22 cellular contexts compared by ENCODE assay signal in the genomic region with DNA sequence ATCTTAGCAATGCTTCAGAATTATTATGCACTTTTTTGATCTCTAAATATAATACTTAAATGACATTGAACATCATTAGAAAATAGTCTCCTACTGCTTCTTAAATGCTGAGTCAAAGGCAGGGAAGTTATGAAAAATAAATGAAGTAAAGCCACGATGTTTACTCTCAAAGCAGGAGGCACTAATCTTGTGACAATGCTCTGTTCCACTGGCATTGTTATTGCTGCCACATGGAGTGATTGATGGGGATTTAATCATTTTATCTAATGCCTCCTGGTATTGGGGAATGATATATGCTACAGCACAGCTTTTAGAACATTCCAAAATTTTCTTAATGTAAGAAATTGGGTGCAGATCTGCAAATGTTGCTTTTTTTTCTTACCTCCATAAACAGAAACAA.
DNase-seq lines count a peak whose midpoint lies in the region.
"Had no signal": no experiment of that assay in that cellular context is flagged by ENCODE, and none has a peak within 500 bp of the region (broad histone marks: within the 10 kb centered on the region; RNA-seq: fewer than 3 reads in every experiment).

No MANE protein-coding gene starts in this region.

- H2BK120ac ChIP-seq in mesendoderm (ENCODE audit: low read depth, low read length), result no peak overlapping the region

- H3K27me3 ChIP-seq in ACC112 (ENCODE audit: insufficient read depth, low read length), result no peaks in the 10 kb centered on the region
- no peaks in the 10 kb centered on the region for H3K27me3 ChIP-seq in mesendoderm (ENCODE audit: insufficient read depth, low read length, poor library complexity)
- H3K27me3 ChIP-seq: BE2C, SJCRH30 had no signal

- no peaks in the 10 kb centered on the region for H3K36me3 ChIP-seq in ACC112 (ENCODE audit: insufficient read depth, low read length)
- H3K36me3 ChIP-seq in mesendoderm (ENCODE audit: control insufficient read depth, insufficient read depth, low read length), result no peaks in the 10 kb centered on the region
- H3K36me3 ChIP-seq: BE2C, SJCRH30 had no signal

- WGBS in mesendoderm (ENCODE audit: extremely low coverage, insufficient coverage, low lambda C conversion rate), result no CpG with 5 or more reads among the region's 1 CpG

- no peak overlapping the region for H2BK5ac ChIP-seq in mesendoderm (ENCODE audit: low read length)

- no peak overlapping the region for H3K27ac ChIP-seq in ACC112 (ENCODE audit: low read depth, low read length)
- H3K27ac ChIP-seq in mesendoderm (ENCODE audit: low read depth, low read length), result no peak overlapping the region
- H3K27ac ChIP-seq: PC-9, SJCRH30 had no signal

- H3K4me1 ChIP-seq in ACC112 (ENCODE audit: control insufficient read depth, insufficient read depth, low read length, unreplicated experiment), result no peaks in the 10 kb centered on the region
- H3K4me1 ChIP-seq in mesendoderm (ENCODE audit: control insufficient read depth, low read depth, low read length), result no peaks in the 10 kb centered on the region
- H3K4me1 ChIP-seq: SJCRH30 had no signal

- no peak overlapping the region for H3K23ac ChIP-seq in mesendoderm (ENCODE audit: low read length)

- H3K56ac ChIP-seq in mesendoderm (ENCODE audit: low read length), result no peak overlapping the region

- H3K4me3 ChIP-seq in ACC112 (ENCODE audit: low read depth, low read length) (no peak overlapping the region), mesendoderm (ENCODE audit: low read length) (no peak overlapping the region)
- H3K4me3 ChIP-seq: K562, PC-9, SJCRH30 had no signal

- no peak overlapping the region for H3K18ac ChIP-seq in mesendoderm (ENCODE audit: low read length)

- no peak overlapping the region for H4K8ac ChIP-seq in mesendoderm (ENCODE audit: low read depth, low read length)

- H3K79me1 ChIP-seq in mesendoderm (ENCODE audit: low read length), result no peaks in the 10 kb centered on the region

- no peak overlapping the region for H3K4ac ChIP-seq in mesendoderm (ENCODE audit: low read depth, low read length)

- H2AFZ ChIP-seq in ACC112 (ENCODE audit: low read length, unreplicated experiment), result peak overlapping the region; percentile 28
- H2AFZ ChIP-seq: PC-9 had no signal

- no peak overlapping the region for H3K4me2 ChIP-seq in mesendoderm (ENCODE audit: low read length)
- H3K4me2 ChIP-seq: PC-9 had no signal

- H2BK15ac ChIP-seq in mesendoderm (replicated peaks; ENCODE audit: low read depth), result no peak overlapping the region

- H2AK5ac ChIP-seq in mesendoderm (ENCODE audit: low read length), result no peak overlapping the region

- no peaks in the 10 kb centered on the region for H3K79me2 ChIP-seq in ACC112 (ENCODE audit: control insufficient read depth, insufficient read depth, low read length, unreplicated experiment)
- H3K79me2 ChIP-seq in mesendoderm (ENCODE audit: control insufficient read depth, insufficient read depth, low read length), result no peaks in the 10 kb centered on the region

- DNase-seq in A172 (ENCODE audit: low spot score) (peak; percentile 13), NCI-H1417 treated with DMSO at 0.1 percent for 48 hours (lab: John Stamatoyannopoulos, UW) (peak; percentile 23), mesendoderm (peak; percentile 44), DMS53 treated with DMSO at 0.1 percent for 48 hours (lab: John Stamatoyannopoulos, UW; ENCODE audit: unreplicated experiment) (no peak), glomerular visceral epithelial cell (ENCODE audit: extremely low spot score) (no peak), OCI-M2 (lab: John Stamatoyannopoulos, UW; ENCODE audit: unreplicated experiment) (no peak)
- DNase-seq: ACHN; BE2C; Calu3; CD8-positive, alpha-beta memory T cell; DMS153; Kasumi-1; NCI-H1105; NCI-H1694 treated with DMSO at 0.1 percent for 48 hours; NCI-H2171 treated with DMSO at 0.1 percent for 48 hours; NCI-H526 treated with DMSO at 0.1 percent for 48 hours; NK-92 treated with Interleukin-12 subunit alpha and Interleukin-12 subunit beta, amount 100 ng/mL, for 24 hours; PC-9; SJCRH30; T-helper 17 cell had no signal

- H3K9ac ChIP-seq in mesendoderm (ENCODE audit: low read length), result no peak overlapping the region

- H4K5ac ChIP-seq in mesendoderm (ENCODE audit: low read length), result no peak overlapping the region

Comparison
In these comparisons a context has a peak if more than half of its experiments do, and no peak if none do; other contexts are left out.
1. DNase-seq: peak in A172 (single experiment), NCI-H1417 treated with DMSO at 0.1 percent for 48 hours (single experiment) and mesendoderm (single experiment); none in DMS53 treated with DMSO at 0.1 percent for 48 hours (single experiment), glomerular visceral epithelial cell (single experiment) and OCI-M2 (single experiment).